1 cellular context compared by ENCODE assay signal in genomic region chr21:26055841-26056264, GRCh38.
TF ChIP-seq lines count a peak whose summit lies in the region.

No MANE protein-coding gene starts in this region.

TF ChIP-seq in HEK293, 187 proteins besides CTCF, POLR2A, EP300 and RAD21 (continued from another document):
- TF ChIP-seq ELK4 (IDR thresholded peaks at IDR 0.05; ENCODE audit: borderline replicate concordance, low read depth, low read length) (no peak), GLIS1 (tag by site-specific recombination; IDR thresholded peaks at IDR 0.05) (peak; percentile 11; the same call in 1 of the 2 replicates), ZNF274 (IDR thresholded peaks at IDR 0.05; ENCODE audit: low read length) (no peak), ZNF274 (tag by site-specific recombination; IDR thresholded peaks at IDR 0.05; ENCODE audit: borderline replicate concordance) (no peak), ZNF48 (tag by site-specific recombination; IDR thresholded peaks at IDR 0.05) (no peak), ZNF114 (tag by site-specific recombination; IDR thresholded peaks at IDR 0.05) (no peak), ZNF23 (tag by site-specific recombination; IDR thresholded peaks at IDR 0.05; ENCODE audit: borderline replicate concordance) (no peak), ZFP69B (tag by site-specific recombination; IDR thresholded peaks at IDR 0.05) (no peak), ZNF174 (tag by site-specific recombination; IDR thresholded peaks at IDR 0.05) (no peak), ZNF423 (tag by site-specific recombination; IDR thresholded peaks at IDR 0.05) (no peak), FEZF1 (tag by site-specific recombination; IDR thresholded peaks at IDR 0.05) (peak; percentile 81), ZXDB (tag by site-specific recombination; IDR thresholded peaks at IDR 0.05) (peak; percentile 39; the same call in 1 of the 2 replicates)
